ENCODE assay signal across 1 cellular context in genomic region chr2:111663471-111663951, GRCh38.
A peak's percentile ranks its signal among the peaks of the same experiment; 100 is the strongest.
TF ChIP-seq lines count a peak whose summit lies in the region.

No MANE protein-coding gene starts in this region.

TF ChIP-seq in K562, 482 proteins besides CTCF, POLR2A, EP300 and RAD21 (continued from another document and continues in another):
- TF ChIP-seq POLR2AphosphoS5 (IDR thresholded peaks at IDR 0.05; ENCODE audit: control insufficient read depth, insufficient read depth, low read depth, low read length) (peak; percentile 45; the same call in 1 of the 2 replicates), TAL1 (IDR thresholded peaks at IDR 0.05) (peak; percentile 91), REST (CRISPR knock-in tag; IDR thresholded peaks at IDR 0.05; ENCODE audit: low read depth) (no peak), DEAF1 (CRISPR knock-in tag; IDR thresholded peaks at IDR 0.05) (peak; percentile 35; the same call in 1 of the 2 replicates), ARID2 (IDR thresholded peaks at IDR 0.05) (no peak), MTA2 (IDR thresholded peaks at IDR 0.05; ENCODE audit: low read depth) (peak; percentile 88), CTCFL (IDR thresholded peaks at IDR 0.05; ENCODE audit: borderline replicate concordance, insufficient read depth, low read depth, low read length, poor library complexity, severe bottlenecking) (peak; percentile 8), ATF7 (IDR thresholded peaks at IDR 0.05) (peak; percentile 88), NCOR1 (IDR thresholded peaks at IDR 0.05) (peak; percentile 88), ZNF253 (CRISPR knock-in tag; conservative IDR thresholded peaks at IDR 0.05) (no peak), JUN (IDR thresholded peaks at IDR 0.05; ENCODE audit: borderline replicate concordance, low read depth, low read length) (0 out of 2 replicates have a peak, but pooled peaks have one; percentile 14), JUN (CRISPR knock-in tag; IDR thresholded peaks at IDR 0.05; ENCODE audit: borderline replicate concordance) (no peak), HDAC1 (IDR thresholded peaks at IDR 0.05) (no peak), PRDM10 (IDR thresholded peaks at IDR 0.05; ENCODE audit: partially characterized antibody) (peak; percentile 18), PBX2 (CRISPR knock-in tag; IDR thresholded peaks at IDR 0.05; ENCODE audit: low read depth) (no peak), PBX2 (tag; conservative IDR thresholded peaks at IDR 0.05; ENCODE audit: low read depth) (peak; percentile 42; the same call in 1 of the 2 replicates), USF1 (CRISPR knock-in tag; IDR thresholded peaks at IDR 0.05) (no peak), FOXA3 (CRISPR knock-in tag; conservative IDR thresholded peaks at IDR 0.05 in 1 of 2, IDR thresholded peaks at IDR 0.05 in 1 of 2) (peak; percentile 94 to 95; a peak in 3 of 4 replicates), CCNT2 (IDR thresholded peaks at IDR 0.05; ENCODE audit: borderline replicate concordance, extremely low read depth, insufficient read length, low read depth, low read length) (peak; percentile 79), HMBOX1 (IDR thresholded peaks at IDR 0.05) (peak; percentile 20; the same call in 1 of the 2 replicates), NFIC (IDR thresholded peaks at IDR 0.05) (peak; percentile 53), DACH1 (IDR thresholded peaks at IDR 0.05; ENCODE audit: partially characterized antibody) (peak; percentile 16), CBFA2T2 (conservative IDR thresholded peaks at IDR 0.05) (peak; percentile 89), TCF3 (CRISPR knock-in tag; IDR thresholded peaks at IDR 0.05) (peak; percentile 86), RCOR1 (IDR thresholded peaks at IDR 0.05; ENCODE audit: borderline replicate concordance in 1 of 2, low read depth in 2 of 2, low read length in 2 of 2) (peak; percentile 52 to 92; a peak in 3 of 4 replicates), ZFX (CRISPR knock-in tag; IDR thresholded peaks at IDR 0.05) (peak; percentile 22; the same call in 1 of the 2 replicates), MTA3 (IDR thresholded peaks at IDR 0.05; ENCODE audit: borderline replicate concordance) (peak; percentile 24; the same call in 1 of the 2 replicates), ELF4 (CRISPR knock-in tag; IDR thresholded peaks at IDR 0.05) (0 out of 2 replicates have a peak, but pooled peaks have one; percentile 42), KLF6 (CRISPR knock-in tag; IDR thresholded peaks at IDR 0.05; ENCODE audit: borderline replicate concordance) (peak; percentile 36; the same call in 1 of the 2 replicates), ZNF263 (CRISPR knock-in tag; IDR thresholded peaks at IDR 0.05; ENCODE audit: borderline replicate concordance) (0 out of 2 replicates have a peak, but pooled peaks have one; percentile 24), CHAMP1 (IDR thresholded peaks at IDR 0.05) (peak; percentile 56; the same call in 1 of the 2 replicates), TBL1XR1 (IDR thresholded peaks at IDR 0.05; ENCODE audit: low read length in 2 of 2) (peak in 1 of 2 experiments; percentile 77; a peak in 2 of 4 replicates), TCF7L2 (IDR thresholded peaks at IDR 0.05; ENCODE audit: low read depth, low read length) (no peak), RFX1 (IDR thresholded peaks at IDR 0.05) (no peak), CTBP1 (IDR thresholded peaks at IDR 0.05; ENCODE audit: borderline replicate concordance) (peak; percentile 66), ZNF239 (CRISPR knock-in tag; IDR thresholded peaks at IDR 0.05) (0 out of 2 replicates have a peak, but pooled peaks have one; percentile 8), NCOA2 (IDR thresholded peaks at IDR 0.05; ENCODE audit: partially characterized antibody in 2 of 2) (no peak), ZNF589 (CRISPR knock-in tag; IDR thresholded peaks at IDR 0.05; ENCODE audit: low read depth) (0 out of 2 replicates have a peak, but pooled peaks have one; percentile 68), SMARCB1 (IDR thresholded peaks at IDR 0.05; ENCODE audit: insufficient read length, low read depth) (no peak), MNT (conservative IDR thresholded peaks at IDR 0.05) (peak in 1 of 2 experiments; percentile 52; a peak in 1 of 4 replicates), ZNF316 (IDR thresholded peaks at IDR 0.05) (no peak)
